ENCODE assay signal across 1 cellular context in the genomic region with DNA sequence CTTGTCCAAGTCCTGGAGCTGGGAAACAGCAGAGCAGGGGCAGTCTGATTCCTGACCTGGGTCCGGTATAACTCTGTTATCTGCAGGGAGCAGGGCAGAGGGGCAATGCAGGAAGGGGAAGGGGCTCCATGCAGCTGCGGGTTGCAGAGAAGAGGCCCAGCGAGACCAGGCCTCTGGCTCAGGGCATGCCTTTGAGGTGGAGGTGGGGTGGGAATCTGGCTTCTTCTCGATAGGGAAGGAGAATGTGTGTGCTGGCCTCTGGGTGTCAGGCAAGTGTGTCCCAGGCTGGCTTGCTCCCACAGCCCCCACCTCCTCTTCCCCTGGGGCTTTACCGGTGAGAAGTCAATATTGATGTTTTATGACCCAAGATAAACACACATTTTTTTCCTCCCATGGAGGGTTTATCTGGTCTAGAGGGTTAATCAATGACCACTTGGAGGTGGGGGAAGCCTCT.
TF ChIP-seq lines count a peak whose summit lies in the region.

No MANE protein-coding gene starts in this region.

TF ChIP-seq in HepG2, 621 proteins besides CTCF, POLR2A, EP300 and RAD21 (continued from another document and continues in another):
- TF ChIP-seq, protein P1, sequence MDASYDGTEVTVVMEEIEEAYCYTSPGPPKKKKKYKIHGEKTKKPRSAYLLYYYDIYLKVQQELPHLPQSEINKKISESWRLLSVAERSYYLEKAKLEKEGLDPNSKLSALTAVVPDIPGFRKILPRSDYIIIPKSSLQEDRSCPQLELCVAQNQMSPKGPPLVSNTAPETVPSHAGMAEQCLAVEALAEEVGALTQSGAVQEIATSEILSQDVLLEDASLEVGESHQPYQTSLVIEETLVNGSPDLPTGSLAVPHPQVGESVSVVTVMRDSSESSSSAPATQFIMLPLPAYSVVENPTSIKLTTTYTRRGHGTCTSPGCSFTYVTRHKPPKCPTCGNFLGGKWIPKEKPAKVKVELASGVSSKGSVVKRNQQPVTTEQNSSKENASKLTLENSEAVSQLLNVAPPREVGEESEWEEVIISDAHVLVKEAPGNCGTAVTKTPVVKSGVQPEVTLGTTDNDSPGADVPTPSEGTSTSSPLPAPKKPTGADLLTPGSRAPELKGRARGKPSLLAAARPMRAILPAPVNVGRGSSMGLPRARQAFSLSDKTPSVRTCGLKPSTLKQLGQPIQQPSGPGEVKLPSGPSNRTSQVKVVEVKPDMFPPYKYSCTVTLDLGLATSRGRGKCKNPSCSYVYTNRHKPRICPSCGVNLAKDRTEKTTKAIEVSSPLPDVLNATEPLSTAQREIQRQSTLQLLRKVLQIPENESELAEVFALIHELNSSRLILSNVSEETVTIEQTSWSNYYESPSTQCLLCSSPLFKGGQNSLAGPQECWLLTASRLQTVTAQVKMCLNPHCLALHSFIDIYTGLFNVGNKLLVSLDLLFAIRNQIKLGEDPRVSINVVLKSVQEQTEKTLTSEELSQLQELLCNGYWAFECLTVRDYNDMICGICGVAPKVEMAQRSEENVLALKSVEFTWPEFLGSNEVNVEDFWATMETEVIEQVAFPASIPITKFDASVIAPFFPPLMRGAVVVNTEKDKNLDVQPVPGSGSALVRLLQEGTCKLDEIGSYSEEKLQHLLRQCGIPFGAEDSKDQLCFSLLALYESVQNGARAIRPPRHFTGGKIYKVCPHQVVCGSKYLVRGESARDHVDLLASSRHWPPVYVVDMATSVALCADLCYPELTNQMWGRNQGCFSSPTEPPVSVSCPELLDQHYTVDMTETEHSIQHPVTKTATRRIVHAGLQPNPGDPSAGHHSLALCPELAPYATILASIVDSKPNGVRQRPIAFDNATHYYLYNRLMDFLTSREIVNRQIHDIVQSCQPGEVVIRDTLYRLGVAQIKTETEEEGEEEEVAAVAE (CRISPR knock-in tag; IDR thresholded peaks at IDR 0.05; ENCODE audit: borderline replicate concordance), result peak; percentile 69; the same call in 1 of the 2 replicates
- peak; percentile 75 for TF ChIP-seq ZBTB20 (CRISPR knock-in tag; IDR thresholded peaks at IDR 0.05; ENCODE audit: borderline replicate concordance, low read depth)
- peak; percentile 60; the same call in 1 of the 2 replicates for TF ChIP-seq ZFP37 (CRISPR knock-in tag; IDR thresholded peaks at IDR 0.05; ENCODE audit: borderline replicate concordance)
- TF ChIP-seq XRCC5 (optimal IDR thresholded peaks at IDR 0.05; ENCODE audit: low read length), result peak; percentile 53
- peak; percentile 92; the same call in 1 of the 2 replicates for TF ChIP-seq RFXANK (CRISPR knock-in tag; IDR thresholded peaks at IDR 0.05)
- TF ChIP-seq ZNF335 (CRISPR knock-in tag; IDR thresholded peaks at IDR 0.05), result peak; percentile 89
- peak; percentile 76; the same call in 1 of the 2 replicates for TF ChIP-seq UBTF (CRISPR knock-in tag; IDR thresholded peaks at IDR 0.05)
- no peak for TF ChIP-seq ATF7 (IDR thresholded peaks at IDR 0.05)
- TF ChIP-seq ATF7 (CRISPR knock-in tag; IDR thresholded peaks at IDR 0.05), result peak; percentile 65; the same call in 1 of the 2 replicates
- no peak; the same call in 1 of the 2 replicates for TF ChIP-seq ZNF724P (CRISPR knock-in tag; IDR thresholded peaks at IDR 0.05; ENCODE audit: borderline replicate concordance)
- TF ChIP-seq ZSCAN9 (CRISPR knock-in tag; IDR thresholded peaks at IDR 0.05; ENCODE audit: borderline replicate concordance), result peak; percentile 85
- TF ChIP-seq, protein P2, sequence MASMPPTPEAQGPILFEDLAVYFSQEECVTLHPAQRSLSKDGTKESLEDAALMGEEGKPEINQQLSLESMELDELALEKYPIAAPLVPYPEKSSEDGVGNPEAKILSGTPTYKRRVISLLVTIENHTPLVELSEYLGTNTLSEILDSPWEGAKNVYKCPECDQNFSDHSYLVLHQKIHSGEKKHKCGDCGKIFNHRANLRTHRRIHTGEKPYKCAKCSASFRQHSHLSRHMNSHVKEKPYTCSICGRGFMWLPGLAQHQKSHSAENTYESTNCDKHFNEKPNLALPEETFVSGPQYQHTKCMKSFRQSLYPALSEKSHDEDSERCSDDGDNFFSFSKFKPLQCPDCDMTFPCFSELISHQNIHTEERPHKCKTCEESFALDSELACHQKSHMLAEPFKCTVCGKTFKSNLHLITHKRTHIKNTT (CRISPR knock-in tag; IDR thresholded peaks at IDR 0.05), result no peak
- TF ChIP-seq ZNF160 (CRISPR knock-in tag; IDR thresholded peaks at IDR 0.05), result peak; percentile 87
- peak; percentile 97 for TF ChIP-seq KDM6A (CRISPR knock-in tag; IDR thresholded peaks at IDR 0.05; ENCODE audit: low read depth)
- peak; percentile 93; the same call in 1 of the 2 replicates for TF ChIP-seq ZNF569 (CRISPR knock-in tag; IDR thresholded peaks at IDR 0.05; ENCODE audit: borderline replicate concordance)
- TF ChIP-seq ZSCAN21 (CRISPR knock-in tag; IDR thresholded peaks at IDR 0.05; ENCODE audit: borderline replicate concordance), result peak; percentile 27
- no peak for TF ChIP-seq CCAR2 (optimal IDR thresholded peaks at IDR 0.05; ENCODE audit: low read depth, low read length)
- peak; percentile 79 for TF ChIP-seq ZMYM4 (CRISPR knock-in tag; IDR thresholded peaks at IDR 0.05)
- TF ChIP-seq TCF7L2 (IDR thresholded peaks at IDR 0.05; ENCODE audit: low read depth, low read length), result no peak
- TF ChIP-seq, protein P3, sequence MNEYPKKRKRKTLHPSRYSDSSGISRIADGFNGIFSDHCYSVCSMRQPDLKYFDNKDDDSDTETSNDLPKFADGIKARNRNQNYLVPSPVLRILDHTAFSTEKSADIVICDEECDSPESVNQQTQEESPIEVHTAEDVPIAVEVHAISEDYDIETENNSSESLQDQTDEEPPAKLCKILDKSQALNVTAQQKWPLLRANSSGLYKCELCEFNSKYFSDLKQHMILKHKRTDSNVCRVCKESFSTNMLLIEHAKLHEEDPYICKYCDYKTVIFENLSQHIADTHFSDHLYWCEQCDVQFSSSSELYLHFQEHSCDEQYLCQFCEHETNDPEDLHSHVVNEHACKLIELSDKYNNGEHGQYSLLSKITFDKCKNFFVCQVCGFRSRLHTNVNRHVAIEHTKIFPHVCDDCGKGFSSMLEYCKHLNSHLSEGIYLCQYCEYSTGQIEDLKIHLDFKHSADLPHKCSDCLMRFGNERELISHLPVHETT (CRISPR knock-in tag; conservative IDR thresholded peaks at IDR 0.05), result peak; percentile 43
- no peak; the same call in none of the 2 replicates for TF ChIP-seq TOPORS (CRISPR knock-in tag; IDR thresholded peaks at IDR 0.05)
- TF ChIP-seq ZZZ3 (CRISPR knock-in tag; IDR thresholded peaks at IDR 0.05; ENCODE audit: borderline replicate concordance), result no peak
- peak; percentile 92 for TF ChIP-seq ZNF614 (CRISPR knock-in tag; IDR thresholded peaks at IDR 0.05; ENCODE audit: borderline replicate concordance)
- no peak for TF ChIP-seq RELA (CRISPR knock-in tag; IDR thresholded peaks at IDR 0.05)
- TF ChIP-seq DNMT3B (CRISPR knock-in tag; conservative IDR thresholded peaks at IDR 0.05), result peak; percentile 60; the same call in 1 of the 2 replicates
- TF ChIP-seq NCOR1 (IDR thresholded peaks at IDR 0.05; ENCODE audit: borderline replicate concordance, low read length), result peak; percentile 93; the same call in 1 of the 2 replicates
- TF ChIP-seq CBX1 (IDR thresholded peaks at IDR 0.05; ENCODE audit: low read depth), result peak; percentile 58
- TF ChIP-seq MAFF (IDR thresholded peaks at IDR 0.05; ENCODE audit: low read depth, low read length), result no peak
- 0 out of 2 replicates have a peak, but pooled peaks have one; percentile 20 for TF ChIP-seq SNAPC2 (CRISPR knock-in tag; IDR thresholded peaks at IDR 0.05)
- TF ChIP-seq SNRNP70 (IDR thresholded peaks at IDR 0.05; ENCODE audit: low read depth, low read length), result no peak
- TF ChIP-seq ZNF770 (CRISPR knock-in tag; IDR thresholded peaks at IDR 0.05), result peak; percentile 58; the same call in 1 of the 2 replicates
- TF ChIP-seq SRF (IDR thresholded peaks at IDR 0.05; ENCODE audit: low read depth, low read length), result 0 out of 2 replicates have a peak, but pooled peaks have one; percentile 8
- TF ChIP-seq ZNF143 (CRISPR knock-in tag; IDR thresholded peaks at IDR 0.05), result peak; percentile 62; the same call in 1 of the 2 replicates
- TF ChIP-seq ATF2 (CRISPR knock-in tag; IDR thresholded peaks at IDR 0.05), result peak; percentile 89
- TF ChIP-seq HNRNPH1 (optimal IDR thresholded peaks at IDR 0.05; ENCODE audit: low read depth, low read length), result no peak
- TF ChIP-seq ZC3H13 (CRISPR knock-in tag; IDR thresholded peaks at IDR 0.05), result peak; percentile 85
- no peak for TF ChIP-seq GLI4 (CRISPR knock-in tag; IDR thresholded peaks at IDR 0.05; ENCODE audit: borderline replicate concordance)
- peak; percentile 82; the same call in 1 of the 2 replicates for TF ChIP-seq ZNF329 (CRISPR knock-in tag; IDR thresholded peaks at IDR 0.05; ENCODE audit: low read depth)
- TF ChIP-seq RBM39 (IDR thresholded peaks at IDR 0.05; ENCODE audit: low read depth, low read length, poor library complexity, severe bottlenecking), result peak; percentile 73
- TF ChIP-seq ZNF766 (CRISPR knock-in tag; IDR thresholded peaks at IDR 0.05; ENCODE audit: borderline replicate concordance), result peak; percentile 28
- no peak for TF ChIP-seq NFIB (CRISPR knock-in tag; IDR thresholded peaks at IDR 0.05; ENCODE audit: borderline replicate concordance)
- TF ChIP-seq MYC (CRISPR knock-in tag; IDR thresholded peaks at IDR 0.05; ENCODE audit: borderline replicate concordance), result peak; percentile 86; the same call in 1 of the 2 replicates
- TF ChIP-seq, protein P4, sequence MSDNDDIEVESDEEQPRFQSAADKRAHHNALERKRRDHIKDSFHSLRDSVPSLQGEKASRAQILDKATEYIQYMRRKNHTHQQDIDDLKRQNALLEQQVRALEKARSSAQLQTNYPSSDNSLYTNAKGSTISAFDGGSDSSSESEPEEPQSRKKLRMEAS (IDR thresholded peaks at IDR 0.05), result no peak
- TF ChIP-seq ZNF3 (CRISPR knock-in tag; IDR thresholded peaks at IDR 0.05), result no peak
- TF ChIP-seq, protein P5, sequence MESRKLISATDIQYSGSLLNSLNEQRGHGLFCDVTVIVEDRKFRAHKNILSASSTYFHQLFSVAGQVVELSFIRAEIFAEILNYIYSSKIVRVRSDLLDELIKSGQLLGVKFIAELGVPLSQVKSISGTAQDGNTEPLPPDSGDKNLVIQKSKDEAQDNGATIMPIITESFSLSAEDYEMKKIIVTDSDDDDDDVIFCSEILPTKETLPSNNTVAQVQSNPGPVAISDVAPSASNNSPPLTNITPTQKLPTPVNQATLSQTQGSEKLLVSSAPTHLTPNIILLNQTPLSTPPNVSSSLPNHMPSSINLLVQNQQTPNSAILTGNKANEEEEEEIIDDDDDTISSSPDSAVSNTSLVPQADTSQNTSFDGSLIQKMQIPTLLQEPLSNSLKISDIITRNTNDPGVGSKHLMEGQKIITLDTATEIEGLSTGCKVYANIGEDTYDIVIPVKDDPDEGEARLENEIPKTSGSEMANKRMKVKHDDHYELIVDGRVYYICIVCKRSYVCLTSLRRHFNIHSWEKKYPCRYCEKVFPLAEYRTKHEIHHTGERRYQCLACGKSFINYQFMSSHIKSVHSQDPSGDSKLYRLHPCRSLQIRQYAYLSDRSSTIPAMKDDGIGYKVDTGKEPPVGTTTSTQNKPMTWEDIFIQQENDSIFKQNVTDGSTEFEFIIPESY (CRISPR knock-in tag; IDR thresholded peaks at IDR 0.05), result peak; percentile 84
- peak; percentile 97 for TF ChIP-seq TOE1 (CRISPR knock-in tag; IDR thresholded peaks at IDR 0.05)
- no peak; the same call in 1 of the 2 replicates for TF ChIP-seq TP53 (CRISPR knock-in tag; conservative IDR thresholded peaks at IDR 0.05)
- TF ChIP-seq ZNF746 (CRISPR knock-in tag; IDR thresholded peaks at IDR 0.05), result peak; percentile 100
- TF ChIP-seq ATF5 (CRISPR knock-in tag; IDR thresholded peaks at IDR 0.05; ENCODE audit: low read depth), result peak; percentile 27; the same call in 1 of the 2 replicates
